ENCODE assay signal across 19 cellular contexts in the genomic region with DNA sequence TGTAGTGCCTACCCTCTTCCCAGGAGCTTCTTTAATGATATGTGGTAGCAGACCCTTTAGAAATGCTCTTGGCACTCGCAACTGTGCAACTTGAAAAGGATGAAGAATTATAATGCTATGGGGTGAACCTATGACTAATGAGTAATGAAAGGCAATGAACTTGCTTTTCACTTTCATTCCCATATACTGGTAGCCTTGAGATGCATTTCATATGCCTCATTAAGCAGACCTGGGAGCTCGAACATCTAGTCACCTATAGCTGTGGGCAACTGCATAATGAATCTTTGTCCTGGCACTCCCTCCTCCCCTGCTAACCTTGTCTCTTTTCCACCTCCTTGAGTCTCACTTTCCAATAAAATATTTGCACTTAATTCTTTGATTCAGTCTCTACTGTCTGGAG.
A peak's percentile ranks its signal among the peaks of the same experiment; 100 is the strongest.
DNase-seq lines count a peak whose midpoint lies in the region; ATAC-seq and TF ChIP-seq lines count a peak whose summit lies in the region.
"Had no signal": no experiment of that assay in that cellular context is flagged by ENCODE, and none has a peak within 500 bp of the region (broad histone marks: within the 10 kb centered on the region; RNA-seq: fewer than 3 reads in every experiment).

No MANE protein-coding gene starts in this region.

- H3K27me3 Mint-ChIP-seq in naive B cell (no peaks in the 10 kb centered on the region), CD14-positive monocyte (ENCODE audit: low read depth in 3 of 3) (peaks cover 0 to 2% (median 0%) of the 10 kb centered on the region in 3 donors)
- H3K27me3 Mint-ChIP-seq in activated naive CD4-positive, alpha-beta T cell treated with anti-CD3 and anti-CD28 coated beads for 36 hours (ENCODE audit: low read depth): no peaks in the 10 kb centered on the region
- H3K27me3 Mint-ChIP-seq in activated CD8-positive, alpha-beta T cell treated with anti-CD3 and anti-CD28 coated beads for 36 hours: peaks cover 9% of the 10 kb centered on the region

- H3K27ac ChIP-seq in DND-41 (ENCODE audit: low read length): peak overlapping the region; percentile 66
- H3K27ac ChIP-seq: SJCRH30 had no signal

- POLR2A ChIA-PET in activated CD8-positive, alpha-beta T cell treated with anti-CD3 and anti-CD28 coated beads for 36 hours (lab: Charles Lee): no interaction called here

- no peaks in the 10 kb centered on the region for H3K9me3 ChIP-seq in DND-41 (ENCODE audit: insufficient read depth, low read length, severe bottlenecking)
- H3K9me3 ChIP-seq: BE2C, SJCRH30 had no signal

- peaks cover 48% of the 10 kb centered on the region for H3K4me1 ChIP-seq in DND-41 (ENCODE audit: insufficient read depth, low read length)
- H3K4me1 ChIP-seq: BE2C had no signal

- TF ChIP-seq CTCF in DND-41 (IDR thresholded peaks at IDR 0.05; ENCODE audit: borderline replicate concordance, extremely low read depth, low read length, poor library complexity, severe bottlenecking): no peak
- no peak for TF ChIP-seq CTCF in choroid plexus epithelial cell (conservative IDR thresholded peaks at IDR 0.05; ENCODE audit: low read depth, low read length)
- TF ChIP-seq CTCF in CD14-positive monocyte (IDR thresholded peaks at IDR 0.05): no peak
- no peak for TF ChIP-seq CTCF in activated CD8-positive, alpha-beta T cell treated with anti-CD3 and anti-CD28 coated beads for 36 hours (IDR thresholded peaks at IDR 0.05)

- no peaks in the 10 kb centered on the region for H3K79me2 ChIP-seq in DND-41 (ENCODE audit: insufficient read depth, low read length)

- no peak overlapping the region for H2AFZ ChIP-seq in DND-41 (ENCODE audit: low read depth, low read length)

- H3K36me3 Mint-ChIP-seq in naive B cell (peaks cover 5 to 9% of the 10 kb centered on the region in 2 donors), CD14-positive monocyte (peaks cover 2% of the 10 kb centered on the region in 2 donors)
- no peaks in the 10 kb centered on the region for H3K36me3 Mint-ChIP-seq in activated naive CD4-positive, alpha-beta T cell treated with anti-CD3 and anti-CD28 coated beads for 36 hours (ENCODE audit: low read depth)
- H3K36me3 Mint-ChIP-seq in activated CD8-positive, alpha-beta T cell treated with anti-CD3 and anti-CD28 coated beads for 36 hours (ENCODE audit: low read depth): no peaks in the 10 kb centered on the region
- H3K36me3 Mint-ChIP-seq: CD4-positive, alpha-beta memory T cell had no signal

- H3K27ac Mint-ChIP-seq in naive B cell: peak overlapping the region; percentile 57 to 98 (median 86)
- no peak overlapping the region for H3K27ac Mint-ChIP-seq in activated naive CD4-positive, alpha-beta T cell treated with anti-CD3 and anti-CD28 coated beads for 36 hours
- no peak overlapping the region for H3K27ac Mint-ChIP-seq in CD14-positive monocyte
- no peak overlapping the region for H3K27ac Mint-ChIP-seq in activated CD8-positive, alpha-beta T cell treated with anti-CD3 and anti-CD28 coated beads for 36 hours
- H3K27ac Mint-ChIP-seq: CD4-positive, alpha-beta memory T cell had no signal

- no peak overlapping the region for H3K9ac ChIP-seq in DND-41 (ENCODE audit: low read depth, low read length)

- H3K4me3 Mint-ChIP-seq in naive B cell: no peak overlapping the region
- no peak overlapping the region for H3K4me3 Mint-ChIP-seq in activated naive CD4-positive, alpha-beta T cell treated with anti-CD3 and anti-CD28 coated beads for 36 hours
- H3K4me3 Mint-ChIP-seq in CD14-positive monocyte: no peak overlapping the region
- no peak overlapping the region for H3K4me3 Mint-ChIP-seq in activated CD8-positive, alpha-beta T cell treated with anti-CD3 and anti-CD28 coated beads for 36 hours
- H3K4me3 Mint-ChIP-seq: CD4-positive, alpha-beta memory T cell; IgD-negative memory B cell had no signal

- DNase-seq in DND-41: no peak
- peak; percentile 7 for DNase-seq in M059J (ENCODE audit: low read depth)
- DNase-seq in choroid plexus epithelial cell (ENCODE audit: low read depth): peak; percentile 46
- no peak for DNase-seq in naive B cell
- no peak for DNase-seq in activated naive CD4-positive, alpha-beta T cell treated with anti-CD3 and anti-CD28 coated beads for 36 hours
- DNase-seq in CD14-positive monocyte (ENCODE audit: low spot score): no peak
- no peak for DNase-seq in activated CD8-positive, alpha-beta T cell treated with anti-CD3 and anti-CD28 coated beads for 36 hours
- DNase-seq in stimulated activated naive CD4-positive, alpha-beta T cell treated with Interleukin-2 at 50 U/mL for 16 hours (lab: John Stamatoyannopoulos, UW): no peak
- DNase-seq: BE2C; Calu3; CD4-positive, alpha-beta memory T cell; DMS53; HCEC 1CT; NCI-H1105 treated with DMSO at 0.1 percent for 48 hours; NCI-H1694; NCI-H2081 treated with DMSO at 0.1 percent for 48 hours; NCI-H510A treated with DMSO at 0.1 percent for 48 hours had no signal

- H3K4me1 Mint-ChIP-seq in naive B cell: peaks cover 30 to 44% (median 32%) of the 10 kb centered on the region in 3 donors
- peaks cover 10% of the 10 kb centered on the region for H3K4me1 Mint-ChIP-seq in activated naive CD4-positive, alpha-beta T cell treated with anti-CD3 and anti-CD28 coated beads for 36 hours (ENCODE audit: low read depth)
- H3K4me1 Mint-ChIP-seq in CD14-positive monocyte: peaks cover 5% of the 10 kb centered on the region
- peaks cover 3% of the 10 kb centered on the region for H3K4me1 Mint-ChIP-seq in activated CD8-positive, alpha-beta T cell treated with anti-CD3 and anti-CD28 coated beads for 36 hours (ENCODE audit: low read depth)

- no peaks in the 10 kb centered on the region for H3K36me3 ChIP-seq in DND-41 (ENCODE audit: insufficient read depth, low read length)
- H3K36me3 ChIP-seq: BE2C, SJCRH30 had no signal

- no peaks in the 10 kb centered on the region for H3K27me3 ChIP-seq in DND-41 (ENCODE audit: insufficient read depth, low read length, poor library complexity)
- H3K27me3 ChIP-seq: BE2C, SJCRH30 had no signal

- H3K4me3 ChIP-seq in DND-41 (ENCODE audit: low read depth in 1 of 2, low read length in 2 of 2): no peak overlapping the region
- no peak overlapping the region for H3K4me3 ChIP-seq in choroid plexus epithelial cell (ENCODE audit: low read depth, low read length)
- H3K4me3 ChIP-seq: SJCRH30 had no signal

- H4K20me1 ChIP-seq in DND-41 (ENCODE audit: insufficient read depth, low read length): no peaks in the 10 kb centered on the region

- 0 out of 3 replicates have a peak, but pooled peaks have one; percentile 18 for ATAC-seq in DND-41 (ENCODE audit: insufficient read depth, low read depth)
- no peak for ATAC-seq in naive B cell (ENCODE audit: low read depth in 2 of 2)
- no peak for ATAC-seq in activated CD8-positive, alpha-beta T cell treated with anti-CD3 and anti-CD28 coated beads for 36 hours

- intact Hi-C loops in activated naive CD4-positive, alpha-beta T cell treated with anti-CD3 and anti-CD28 coated beads for 36 hours (cut with micrococcal nuclease): loop anchor here (5.0 kb wide), 1 partner anchor 352 kb away; no protein-coding TSS in a partner anchor
- intact Hi-C loops in CD14-positive monocyte (cut with micrococcal nuclease): no loop called here
- intact Hi-C loops in activated CD8-positive, alpha-beta T cell treated with anti-CD3 and anti-CD28 coated beads for 36 hours (cut with micrococcal nuclease): no loop called here

- CTCF ChIA-PET in activated naive CD4-positive, alpha-beta T cell treated with anti-CD3 and anti-CD28 coated beads for 36 hours (lab: Charles Lee): no interaction called here
- CTCF ChIA-PET in activated CD8-positive, alpha-beta T cell treated with anti-CD3 and anti-CD28 coated beads for 36 hours (lab: Charles Lee): no interaction called here

- H3K4me2 ChIP-seq in DND-41 (ENCODE audit: insufficient read depth, low read length): no peak overlapping the region

- H3K9me3 Mint-ChIP-seq in naive B cell: peaks cover 7 to 26% (median 14%) of the 10 kb centered on the region in 7 donors
- H3K9me3 Mint-ChIP-seq in activated naive CD4-positive, alpha-beta T cell treated with anti-CD3 and anti-CD28 coated beads for 36 hours: no peaks in the 10 kb centered on the region
- H3K9me3 Mint-ChIP-seq in CD14-positive monocyte: peaks cover 0 to 13% (median 2%) of the 10 kb centered on the region in 7 donors
- peaks cover 3% of the 10 kb centered on the region for H3K9me3 Mint-ChIP-seq in activated CD8-positive, alpha-beta T cell treated with anti-CD3 and anti-CD28 coated beads for 36 hours

Comparison
In these comparisons a context has a peak if more than half of its experiments do, and no peak if none do; other contexts are left out.
1. DNase-seq: peak in M059J (single experiment) and choroid plexus epithelial cell (single experiment); none in DND-41 (single experiment), naive B cell (single experiment), activated naive CD4-positive, alpha-beta T cell treated with anti-CD3 and anti-CD28 coated beads for 36 hours (single experiment), CD14-positive monocyte (single experiment), activated CD8-positive, alpha-beta T cell treated with anti-CD3 and anti-CD28 coated beads for 36 hours (single experiment) and stimulated activated naive CD4-positive, alpha-beta T cell treated with Interleukin-2 at 50 U/mL for 16 hours (single experiment).
2. H3K27ac Mint-ChIP-seq: peak in naive B cell (6 of 6); none in activated naive CD4-positive, alpha-beta T cell treated with anti-CD3 and anti-CD28 coated beads for 36 hours (single experiment), CD14-positive monocyte (0 of 7) and activated CD8-positive, alpha-beta T cell treated with anti-CD3 and anti-CD28 coated beads for 36 hours (single experiment).